8 cellular contexts compared by ENCODE assay signal in the genomic region with DNA sequence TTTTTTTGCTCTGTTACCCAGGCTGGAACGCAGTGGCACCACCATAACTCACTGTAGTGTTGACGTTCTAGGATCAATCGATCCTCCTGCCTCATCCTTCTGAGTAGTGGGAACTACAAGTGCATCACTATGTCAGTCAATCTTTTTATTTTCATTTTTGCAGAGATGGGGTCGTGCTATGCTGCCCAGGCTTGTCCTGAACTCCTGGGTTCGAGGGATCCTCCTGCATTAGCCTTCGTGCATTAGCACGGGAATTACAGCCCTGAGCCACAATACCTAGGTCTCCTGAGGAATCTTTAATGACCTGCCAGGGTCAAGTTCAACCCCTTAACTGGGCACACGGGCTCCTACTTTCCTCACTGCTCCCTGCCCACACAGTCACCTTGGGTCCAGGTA. TPM values are rescaled to one million over a fixed set of nuclear protein-coding genes. Genes with fewer than 3 reads are reported as not detected.
A peak's percentile ranks its signal among the peaks of the same experiment; 100 is the strongest.
DNase-seq lines count a peak whose midpoint lies in the region; ATAC-seq and TF ChIP-seq lines count a peak whose summit lies in the region.

No MANE protein-coding gene starts in this region.

- H3K4me1 ChIP-seq in breast epithelium: peaks cover 24 to 38% of the 10 kb centered on the region in 2 donors

- H3K27me3 ChIP-seq in breast epithelium: no peaks in the 10 kb centered on the region

- intact Hi-C loops in breast epithelium (cut with DNase I; ENCODE audit: low total_unique reads): no loop called here

- no peak for DNase-seq in activated naive CD4-positive, alpha-beta T cell treated with anti-CD3 and anti-CD28 coated beads, Interleukin-2, amount 10 ng/mL, durations not matched to agents 7 days and 5 days
- DNase-seq in activated naive CD4-positive, alpha-beta T cell (lab: John Stamatoyannopoulos, UW): no peak
- DNase-seq in breast epithelium (ENCODE audit: low spot score in 2 of 2) (no peak), mesothelial cell of epicardium (ENCODE audit: low spot score in 2 of 2, unreplicated experiment in 2 of 2) (no peak), type B pancreatic cell (ENCODE audit: extremely low spot score, unreplicated experiment) (no peak), ecto neural progenitor cell (ENCODE audit: low spot score) (no peak), A172 (ENCODE audit: low spot score) (no peak)

- no peak for TF ChIP-seq CTCF in breast epithelium (IDR thresholded peaks at IDR 0.05)
- no peak for TF ChIP-seq CTCF in mesothelial cell of epicardium (IDR thresholded peaks at IDR 0.05; ENCODE audit: unreplicated experiment)
- no peak for TF ChIP-seq CTCF in type B pancreatic cell (conservative IDR thresholded peaks at IDR 0.05)

- H3K9me3 ChIP-seq in breast epithelium: no peaks in the 10 kb centered on the region

- CTCF ChIA-PET in activated naive CD4-positive, alpha-beta T cell treated with anti-CD3 and anti-CD28 coated beads, Interleukin-2, amount 10 ng/mL, durations not matched to agents 7 days and 5 days (lab: Charles Lee): interaction anchor here (1.6 kb wide), 1 partner anchor 22 kb away, joined by 4 read pairs; no protein-coding TSS in a partner anchor

- no peak for ATAC-seq in GM19023 (IDR thresholded peaks at IDR 0.05; ENCODE audit: unreplicated experiment)

- no peaks in the 10 kb centered on the region for H3K36me3 ChIP-seq in breast epithelium

- peaks cover 89% of the 10 kb centered on the region for H3K4me1 Mint-ChIP-seq in activated naive CD4-positive, alpha-beta T cell treated with anti-CD3 and anti-CD28 coated beads, Interleukin-2, amount 10 ng/mL, durations not matched to agents 7 days and 5 days
- peaks cover 37% of the 10 kb centered on the region for H3K4me1 Mint-ChIP-seq in mesothelial cell of epicardium
- peaks cover 42% of the 10 kb centered on the region for H3K4me1 Mint-ChIP-seq in type B pancreatic cell (ENCODE audit: unreplicated experiment)

- peaks cover 8% of the 10 kb centered on the region for H3K9me3 Mint-ChIP-seq in activated naive CD4-positive, alpha-beta T cell treated with anti-CD3 and anti-CD28 coated beads, Interleukin-2, amount 10 ng/mL, durations not matched to agents 7 days and 5 days
- peaks cover 9% of the 10 kb centered on the region for H3K9me3 Mint-ChIP-seq in mesothelial cell of epicardium
- H3K9me3 Mint-ChIP-seq in type B pancreatic cell: peaks cover 8% of the 10 kb centered on the region

- H3K27ac ChIP-seq in breast epithelium: peak overlapping the region; percentile 94 to 99

- H3K27me3 Mint-ChIP-seq in activated naive CD4-positive, alpha-beta T cell treated with anti-CD3 and anti-CD28 coated beads, Interleukin-2, amount 10 ng/mL, durations not matched to agents 7 days and 5 days: no peaks in the 10 kb centered on the region
- H3K27me3 Mint-ChIP-seq in mesothelial cell of epicardium (ENCODE audit: low read depth) (no peaks in the 10 kb centered on the region), type B pancreatic cell (no peaks in the 10 kb centered on the region)

- peak overlapping the region; percentile 99 for H3K4me3 Mint-ChIP-seq in activated naive CD4-positive, alpha-beta T cell treated with anti-CD3 and anti-CD28 coated beads, Interleukin-2, amount 10 ng/mL, durations not matched to agents 7 days and 5 days
- no peak overlapping the region for H3K4me3 Mint-ChIP-seq in mesothelial cell of epicardium
- H3K4me3 Mint-ChIP-seq in type B pancreatic cell: no peak overlapping the region

- peak overlapping the region; percentile 44 to 69 (median 47) for H3K4me3 ChIP-seq in breast epithelium

- H3K27ac Mint-ChIP-seq in activated naive CD4-positive, alpha-beta T cell treated with anti-CD3 and anti-CD28 coated beads, Interleukin-2, amount 10 ng/mL, durations not matched to agents 7 days and 5 days: peak overlapping the region; percentile 96
- H3K27ac Mint-ChIP-seq in mesothelial cell of epicardium (peak overlapping the region; percentile 95), type B pancreatic cell (peak overlapping the region; percentile 69)

- peaks cover 85% of the 10 kb centered on the region for H3K36me3 Mint-ChIP-seq in activated naive CD4-positive, alpha-beta T cell treated with anti-CD3 and anti-CD28 coated beads, Interleukin-2, amount 10 ng/mL, durations not matched to agents 7 days and 5 days
- peaks cover 7% of the 10 kb centered on the region for H3K36me3 Mint-ChIP-seq in mesothelial cell of epicardium
- peaks cover 4% of the 10 kb centered on the region for H3K36me3 Mint-ChIP-seq in type B pancreatic cell

- no peak for TF ChIP-seq POLR2A in breast epithelium (IDR thresholded peaks at IDR 0.05)

RNA-seq across cellular contexts. Expression of a gene that starts 4.4 kb away (rescaled TPM):
- total RNA-seq in breast epithelium: 100 to 1,000 TPM in 2 of 3 donors, 10 to 100 TPM in 1; 46.5 to 130 (median 101) TPM
- total RNA-seq in mesothelial cell of epicardium: 1.3 to 2.2 TPM (median 1.8 TPM) in 3 replicates
- 2.0 and 2.3 TPM in 2 replicates for total RNA-seq in type B pancreatic cell (ENCODE audit: low replicate concordance)
- 3.1 and 3.9 TPM in 2 replicates for total RNA-seq in A172 (2014; rRNA removed; shearing (Covaris generic))

RNA-seq across cellular contexts. Expression of a gene that starts 45.5 kb away (rescaled TPM):
- total RNA-seq in breast epithelium (10 to 100 TPM in 2 of 3 donors, 1 to 10 TPM in 1; 4.9 to 41.3 (median 15.0) TPM), mesothelial cell of epicardium (15.0 to 16.4 TPM (median 15.9 TPM) in 3 replicates), type B pancreatic cell (ENCODE audit: low replicate concordance) (0.67 and 1.4 TPM in 2 replicates)
- total RNA-seq in A172 (2014; rRNA removed; shearing (Covaris generic)): 0.74 TPM in 1 of 2 replicates, not detected in the other
